Comparison of ENCODE assay signal across 1 cellular context in genomic region chr16:68843482-68844210, GRCh38.
TF ChIP-seq lines count a peak whose summit lies in the region.

TSS of gene TANGO6 (plus strand) at chr16:68843531. CDS start at chr16:68843618, 87 bp downstream.

TF ChIP-seq in HepG2, 621 proteins besides CTCF, POLR2A, EP300 and RAD21 (continued from another document and continues in another):
- TF ChIP-seq TP53 (CRISPR knock-in tag; conservative IDR thresholded peaks at IDR 0.05) (no peak; the same call in 1 of the 2 replicates), SP4 (CRISPR knock-in tag; IDR thresholded peaks at IDR 0.05) (peak; percentile 81), NONO (IDR thresholded peaks at IDR 0.05) (no peak), NONO (CRISPR knock-in tag; conservative IDR thresholded peaks at IDR 0.05) (peak; percentile 77), SMARCE1 (IDR thresholded peaks at IDR 0.05; ENCODE audit: borderline replicate concordance) (no peak), ATAD3A (CRISPR knock-in tag; IDR thresholded peaks at IDR 0.05) (no peak), BCL3 (CRISPR knock-in tag; IDR thresholded peaks at IDR 0.05) (no peak), ZSCAN31 (CRISPR knock-in tag; IDR thresholded peaks at IDR 0.05; ENCODE audit: low read depth) (peak; percentile 91), CENPT (CRISPR knock-in tag; IDR thresholded peaks at IDR 0.05; ENCODE audit: low read depth) (0 out of 2 replicates have a peak, but pooled peaks have one; percentile 66), ZNF256 (CRISPR knock-in tag; conservative IDR thresholded peaks at IDR 0.05) (no peak), SP1 (IDR thresholded peaks at IDR 0.05) (no peak), SP1 (CRISPR knock-in tag; IDR thresholded peaks at IDR 0.05) (peak; percentile 93), SNAPC4 (CRISPR knock-in tag; IDR thresholded peaks at IDR 0.05) (no peak), ZNF780A (CRISPR knock-in tag; IDR thresholded peaks at IDR 0.05) (no peak), ZNF18 (CRISPR knock-in tag; IDR thresholded peaks at IDR 0.05; ENCODE audit: insufficient replicate concordance) (no peak), PBX2 (CRISPR knock-in tag; IDR thresholded peaks at IDR 0.05) (no peak), ATF5 (CRISPR knock-in tag; IDR thresholded peaks at IDR 0.05; ENCODE audit: low read depth) (peak; percentile 95; the same call in 1 of the 2 replicates), ZNF629 (CRISPR knock-in tag; conservative IDR thresholded peaks at IDR 0.05) (no peak; the same call in 1 of the 2 replicates), UBTF (CRISPR knock-in tag; IDR thresholded peaks at IDR 0.05) (peak; percentile 91), ESRRA (CRISPR knock-in tag; IDR thresholded peaks at IDR 0.05; ENCODE audit: low read depth) (peak; percentile 76; the same call in 1 of the 2 replicates), RBM39 (IDR thresholded peaks at IDR 0.05; ENCODE audit: low read depth, low read length, poor library complexity, severe bottlenecking) (peak; percentile 96), ZNF33B (CRISPR knock-in tag; IDR thresholded peaks at IDR 0.05) (peak; percentile 90), TEAD3 (CRISPR knock-in tag; optimal IDR thresholded peaks at IDR 0.05; ENCODE audit: borderline replicate concordance) (peak; percentile 22), ZBTB33 (CRISPR knock-in tag; IDR thresholded peaks at IDR 0.05) (peak; percentile 15; the same call in 1 of the 2 replicates), NPAS2 (CRISPR knock-in tag; IDR thresholded peaks at IDR 0.05; ENCODE audit: borderline replicate concordance) (no peak), THAP11 (CRISPR knock-in tag; IDR thresholded peaks at IDR 0.05) (peak; percentile 82), SRY (CRISPR knock-in tag; IDR thresholded peaks at IDR 0.05) (peak; percentile 93; the same call in 1 of the 2 replicates), ZNF782 (CRISPR knock-in tag; IDR thresholded peaks at IDR 0.05; ENCODE audit: borderline replicate concordance) (peak; percentile 98), ZNF10 (CRISPR knock-in tag; IDR thresholded peaks at IDR 0.05; ENCODE audit: borderline replicate concordance, low read depth) (no peak), PAWR (CRISPR knock-in tag; IDR thresholded peaks at IDR 0.05; ENCODE audit: borderline replicate concordance) (peak; percentile 98; the same call in 1 of the 2 replicates), TCF12 (IDR thresholded peaks at IDR 0.05) (no peak), TCF12 (CRISPR knock-in tag; IDR thresholded peaks at IDR 0.05) (0 out of 2 replicates have a peak, but pooled peaks have one; percentile 43), CBX2 (IDR thresholded peaks at IDR 0.05; ENCODE audit: low read depth, low read length) (no peak), CBX2 (CRISPR knock-in tag; IDR thresholded peaks at IDR 0.05; ENCODE audit: low read depth) (no peak), NFYC (CRISPR knock-in tag; IDR thresholded peaks at IDR 0.05) (no peak; the same call in 1 of the 2 replicates), FIP1L1 (IDR thresholded peaks at IDR 0.05; ENCODE audit: borderline replicate concordance, insufficient read depth, low read depth, low read length) (no peak), SMAD9 (CRISPR knock-in tag; IDR thresholded peaks at IDR 0.05) (no peak), ZNF800 (CRISPR knock-in tag; IDR thresholded peaks at IDR 0.05) (peak; percentile 64; the same call in 1 of the 2 replicates), RFX3 (CRISPR knock-in tag; IDR thresholded peaks at IDR 0.05) (no peak), ZFY (CRISPR knock-in tag; IDR thresholded peaks at IDR 0.05) (peak; percentile 97), SOX13 (IDR thresholded peaks at IDR 0.05) (no peak; the same call in 1 of the 2 replicates), SOX13 (CRISPR knock-in tag; conservative IDR thresholded peaks at IDR 0.05 in 1 of 2, IDR thresholded peaks at IDR 0.05 in 1 of 2) (peak in 1 of 2 experiments; percentile 48; a peak in 2 of 4 replicates), MTA1 (CRISPR knock-in tag; IDR thresholded peaks at IDR 0.05; ENCODE audit: borderline replicate concordance) (peak; percentile 95), EED (CRISPR knock-in tag; IDR thresholded peaks at IDR 0.05) (peak; percentile 59), ZUFSP (CRISPR knock-in tag; IDR thresholded peaks at IDR 0.05; ENCODE audit: borderline replicate concordance) (no peak), TAF15 (IDR thresholded peaks at IDR 0.05; ENCODE audit: low read depth, low read length, poor library complexity, severe bottlenecking) (no peak), GLMP (CRISPR knock-in tag; IDR thresholded peaks at IDR 0.05; ENCODE audit: borderline replicate concordance) (no peak)
